20 cellular contexts compared by ENCODE assay signal in the genomic region with DNA sequence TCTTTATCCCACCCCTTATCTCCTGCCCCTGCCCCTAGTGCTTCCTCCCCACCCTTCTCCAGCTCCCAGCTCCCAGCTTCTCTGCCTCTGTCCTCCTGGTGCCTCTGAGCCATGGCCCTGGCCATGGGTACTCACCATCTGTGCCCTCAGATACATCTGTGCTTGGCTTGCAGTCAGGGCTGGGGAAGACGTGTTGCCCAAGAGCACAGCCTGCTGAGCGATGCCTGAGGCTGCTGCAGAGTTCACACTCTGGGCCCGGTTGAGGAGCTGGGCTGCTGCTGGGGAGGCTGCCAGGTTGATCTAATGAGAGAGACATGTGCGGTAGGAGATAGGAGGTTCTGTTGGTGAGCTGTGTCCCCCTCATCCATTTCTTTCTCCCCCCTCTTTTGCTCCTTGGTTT. TPM values are rescaled to one million over a fixed set of nuclear protein-coding genes. Genes with fewer than 3 reads are reported as not detected.
DNase-seq lines count a peak whose midpoint lies in the region; ATAC-seq and TF ChIP-seq lines count a peak whose summit lies in the region.
"Had no signal": no experiment of that assay in that cellular context is flagged by ENCODE, and none has a peak within 500 bp of the region (broad histone marks: within the 10 kb centered on the region; RNA-seq: fewer than 3 reads in every experiment).

No MANE protein-coding gene starts in this region.

- no peaks in the 10 kb centered on the region for H3K9me2 ChIP-seq in GM23248 (ENCODE audit: insufficient read depth)

- ATAC-seq in RWPE2 (ENCODE audit: low read depth) (peak; percentile 35; the same call in 1 of the 3 replicates), GM18867 (IDR thresholded peaks at IDR 0.05; ENCODE audit: unreplicated experiment) (no peak)
- ATAC-seq: activated CD4-positive, CD25-positive, alpha-beta regulatory T cell treated with anti-CD3 and anti-CD28 coated beads, Interleukin-2, amount 50 U/mL, for 24 hours; lower lobe of right lung; natural killer cell; stimulated activated memory B cell treated with anti-CD40 and anti-IgM and Interleukin-4, amounts not matched to agents 10 μg/mL and 1 μg/mL and 100 μg/mL, for 72 hours had no signal

- no peaks in the 10 kb centered on the region for H4K20me1 ChIP-seq in GM23248 (ENCODE audit: insufficient read depth)

- peak overlapping the region; percentile 21 for H3K14ac ChIP-seq in neuronal stem cell (ENCODE audit: low read length)

- H2BK12ac ChIP-seq in neuronal stem cell (ENCODE audit: low read length), result peak overlapping the region; percentile 86

- H3K18ac ChIP-seq in neuronal stem cell (ENCODE audit: low read length), result peak overlapping the region; percentile 25

- H3K79me2 ChIP-seq in GM23248 (ENCODE audit: insufficient read depth), result no peaks in the 10 kb centered on the region

- no peak overlapping the region for H2AFZ ChIP-seq in GM23248
- no peak overlapping the region for H2AFZ ChIP-seq in neuronal stem cell (ENCODE audit: low read length)

- TF ChIP-seq CTCF in RWPE2 (IDR thresholded peaks at IDR 0.05; ENCODE audit: poor library complexity, severe bottlenecking) (no peak), fibroblast of pulmonary artery (IDR thresholded peaks at IDR 0.05; ENCODE audit: low read length, missing control alignments) (no peak)

- WGBS in GM23248 (ENCODE audit: low coverage in 1 of 2, low lambda C conversion rate in 2 of 2, missing lambda C conversion rate in 2 of 2), 2 experiments, result 22 to 23% methylated on average over 4 of the region's 4 CpGs
- no CpG with 5 or more reads among the region's 4 CpGs for WGBS in neuronal stem cell (ENCODE audit: extremely low coverage in 2 of 2, insufficient read length in 2 of 2, insufficient replicate concordance in 1 of 2), 2 donors

- no peak overlapping the region for H3K4ac ChIP-seq in neuronal stem cell (ENCODE audit: low read length)

- H3K9ac ChIP-seq in GM23248 (no peak overlapping the region), neuronal stem cell (ENCODE audit: low read depth, low read length, poor library complexity) (peak overlapping the region; percentile 26)

- H2BK5ac ChIP-seq in neuronal stem cell (ENCODE audit: low read length), result no peak overlapping the region

- H3K23ac ChIP-seq in neuronal stem cell (ENCODE audit: low read depth, low read length, poor library complexity), result peak overlapping the region; percentile 4

- no peaks in the 10 kb centered on the region for H3K79me1 ChIP-seq in neuronal stem cell (ENCODE audit: low read depth, low read length)

- H3K27me3 ChIP-seq in GM23248 (replicated peaks; ENCODE audit: insufficient read depth) (no peaks in the 10 kb centered on the region), RWPE2 (ENCODE audit: insufficient read depth, poor library complexity, severe bottlenecking) (no peaks in the 10 kb centered on the region), neuronal stem cell (ENCODE audit: control insufficient read depth in 3 of 3, insufficient read depth in 3 of 3, low read depth in 1 of 3, low read length in 3 of 3) (no peaks in the 10 kb centered on the region)
- H3K27me3 ChIP-seq: esophagus squamous epithelium, tibial nerve had no signal

- no peak overlapping the region for H4K91ac ChIP-seq in neuronal stem cell (ENCODE audit: low read depth, low read length, poor library complexity)

- no peak overlapping the region for H3K4me2 ChIP-seq in GM23248 (ENCODE audit: unreplicated experiment)
- H3K4me2 ChIP-seq in neuronal stem cell (ENCODE audit: insufficient read depth, low read length, poor library complexity, severe bottlenecking), result no peak overlapping the region
- H3K4me2 ChIP-seq: smooth muscle cell had no signal

- H3K4me1 ChIP-seq in GM23248 (ENCODE audit: insufficient read depth) (peaks cover 18% of the 10 kb centered on the region), RWPE2 (ENCODE audit: insufficient read depth, poor library complexity, severe bottlenecking) (peaks cover 10% of the 10 kb centered on the region), neuronal stem cell (ENCODE audit: control insufficient read depth in 2 of 2, insufficient read depth in 1 of 2, low read depth in 1 of 2, low read length in 2 of 2) (peaks cover 29 to 31% of the 10 kb centered on the region in 2 donors)

- no peak overlapping the region for H4K8ac ChIP-seq in neuronal stem cell (ENCODE audit: low read depth, low read length)

- in situ Hi-C loops in GM23248 (cut with MboI), result loop anchor here (25.0 kb wide), 1 partner anchor 158 kb away; no protein-coding TSS in a partner anchor

- H2BK120ac ChIP-seq in neuronal stem cell (ENCODE audit: low read depth, low read length), result no peak overlapping the region

- no peak overlapping the region for H2AK5ac ChIP-seq in neuronal stem cell (ENCODE audit: low read depth, low read length)

- no peaks in the 10 kb centered on the region for H3K36me3 ChIP-seq in GM23248 (ENCODE audit: low read depth)
- peaks cover 23% of the 10 kb centered on the region for H3K36me3 ChIP-seq in RWPE2 (ENCODE audit: low read depth)
- peaks cover 0 to 4% of the 10 kb centered on the region in 2 donors for H3K36me3 ChIP-seq in neuronal stem cell (replicated peaks in 1 of 2; ENCODE audit: control insufficient read depth in 2 of 2, insufficient read depth in 2 of 2, low read length in 2 of 2)
- H3K36me3 ChIP-seq: lower lobe of right lung had no signal

- H3K9me3 ChIP-seq in GM23248 (ENCODE audit: low read depth), result no peaks in the 10 kb centered on the region
- H3K9me3 ChIP-seq in RWPE2 (ENCODE audit: severe bottlenecking), result no peaks in the 10 kb centered on the region
- no peaks in the 10 kb centered on the region for H3K9me3 ChIP-seq in neuronal stem cell (replicated peaks in 1 of 2; ENCODE audit: control insufficient read depth in 2 of 2, insufficient read depth in 1 of 2, low read depth in 1 of 2, low read length in 2 of 2)
- H3K9me3 ChIP-seq: esophagus squamous epithelium, lower lobe of right lung, tibial nerve had no signal

- DNase-seq in GM23248 (peak; percentile 92), RWPE2 (ENCODE audit: low spot score) (no peak), fibroblast of pulmonary artery (ENCODE audit: low read depth) (peak; percentile 49), neuronal stem cell (ENCODE audit: low spot score) (no peak), NCI-H1417 (lab: John Stamatoyannopoulos, UW) (no peak), Ammon's horn (ENCODE audit: low spot score) (no peak)
- DNase-seq in activated CD4-positive, alpha-beta T cell treated with anti-CD3 and anti-CD28 coated beads, Interleukin-2, amount 50 U/mL, for 48 hours, result no peak
- DNase-seq: activated CD8-positive, alpha-beta memory T cell treated with anti-CD3 and anti-CD28 coated beads, Interleukin-2, amount 50 U/mL, for 4 hours; DMS79 treated with DMSO at 0.1 percent for 48 hours; esophagus squamous epithelium; lower lobe of right lung; natural killer cell; NCI-H1105; SHP77 had no signal

- H3F3A ChIP-seq in GM23248 (ENCODE audit: insufficient read depth), result peaks cover 6% of the 10 kb centered on the region; the same call in 1 of the 2 replicates

- no peak overlapping the region for H2BK15ac ChIP-seq in neuronal stem cell (ENCODE audit: low read length)

- H3K27ac ChIP-seq in GM23248 (no peak overlapping the region), RWPE2 (ENCODE audit: poor library complexity, severe bottlenecking) (no peak overlapping the region), neuronal stem cell (replicated peaks; ENCODE audit: low read length) (no peak overlapping the region)
- H3K27ac ChIP-seq: lower lobe of right lung, tibial nerve had no signal

- no peak overlapping the region for H3K4me3 ChIP-seq in GM23248
- no peak overlapping the region for H3K4me3 ChIP-seq in RWPE2 (ENCODE audit: severe bottlenecking)
- no peak overlapping the region for H3K4me3 ChIP-seq in fibroblast of pulmonary artery (replicated peaks; ENCODE audit: low read depth, low read length)
- H3K4me3 ChIP-seq in neuronal stem cell (ENCODE audit: low read length in 2 of 2), result no peak overlapping the region
- H3K4me3 ChIP-seq: esophagus squamous epithelium, lower lobe of right lung, smooth muscle cell, tibial nerve had no signal

RNA-seq across cellular contexts. Expression of gene A3GALT2, which starts 49.4 kb away (rescaled TPM):
- not detected in 2 replicates for total RNA-seq in GM23248 (2014; rRNA removed; shearing (Covaris generic))
- polyA plus RNA-seq in GM23248 (2016; fragmentation: Nextera tagmentation; extraction: Ambion mirVana), result not detected in 2 replicates
- not detected for polyA plus RNA-seq in neuronal stem cell (2013, experiment 1 of 2)
- not detected for polyA plus RNA-seq in neuronal stem cell (2013, experiment 2 of 2)
- total RNA-seq: esophagus squamous epithelium; lower lobe of right lung; natural killer cell; smooth muscle cell; T-helper 2 cell treated with Interferon-gamma antibody and Interleukin-4, amounts not matched to agents 100 ng/mL and 5 ng/mL, for 36 hours had no signal
- polyA plus RNA-seq: smooth muscle cell had no signal

Comparison
In these comparisons a context has a peak if more than half of its experiments do, and no peak if none do; other contexts are left out.
1. DNase-seq: peak in GM23248 (single experiment) and fibroblast of pulmonary artery (single experiment); none in RWPE2 (single experiment), neuronal stem cell (single experiment), NCI-H1417 (0 of 3), activated CD4-positive, alpha-beta T cell treated with anti-CD3 and anti-CD28 coated beads, Interleukin-2, amount 50 U/mL, for 48 hours (0 of 2) and Ammon's horn (single experiment).